ENCODE assay signal across 10 cellular contexts in the genomic region with DNA sequence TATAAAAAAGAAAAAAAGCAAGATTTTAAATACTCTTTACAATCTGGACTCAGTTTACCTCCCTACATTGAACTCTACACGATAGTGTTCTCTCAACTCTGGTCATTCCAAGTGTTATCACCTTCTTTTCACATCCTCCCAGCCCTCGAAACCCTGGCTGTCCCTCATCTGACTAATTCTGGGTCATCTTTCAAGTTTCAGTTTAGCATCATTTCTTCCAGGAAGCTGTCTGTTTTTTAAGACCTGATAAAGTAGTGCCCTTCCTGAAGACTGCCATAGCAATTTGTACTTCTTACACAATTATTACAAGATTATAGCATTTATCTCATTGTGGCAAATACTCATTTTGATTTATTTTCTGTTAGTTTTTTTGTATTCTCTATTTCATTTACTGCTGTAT. TPM values are rescaled to one million over a fixed set of nuclear protein-coding genes. Genes with fewer than 3 reads are reported as not detected.
DNase-seq lines count a peak whose midpoint lies in the region; ATAC-seq and TF ChIP-seq lines count a peak whose summit lies in the region.
"Had no signal": no experiment of that assay in that cellular context is flagged by ENCODE, and none has a peak within 500 bp of the region (broad histone marks: within the 10 kb centered on the region; RNA-seq: fewer than 3 reads in every experiment).

No MANE protein-coding gene starts in this region.

- no peak overlapping the region for H2BK120ac ChIP-seq in H9 (ENCODE audit: low read depth, low read length, poor library complexity, severe bottlenecking)

- no peak overlapping the region for H2AK5ac ChIP-seq in H9 (ENCODE audit: insufficient read length, low read length)

- no CpG with 5 or more reads among the region's 2 CpGs for WGBS in H9 (ENCODE audit: extremely low coverage, insufficient read length, low lambda C conversion rate)
- 82 to 86% methylated on average over 2 of the region's 2 CpGs for WGBS in aorta, 2 donors

- H2AFZ ChIP-seq in H9 (ENCODE audit: low read length) (no peak overlapping the region), SU-DHL-6 (ENCODE audit: low read depth, low read length, severe bottlenecking) (peak overlapping the region; percentile 83)

- H3K9me3 Mint-ChIP-seq in H9, result no peaks in the 10 kb centered on the region

- H4K20me1 ChIP-seq in H9 (ENCODE audit: control insufficient read depth, insufficient read depth, insufficient read length) (no peaks in the 10 kb centered on the region), SU-DHL-6 (ENCODE audit: low read depth, low read length) (no peaks in the 10 kb centered on the region)

- H3K4me3 ChIP-seq in SU-DHL-6 (ENCODE audit: insufficient read depth, low read length, poor library complexity, severe bottlenecking) (peak overlapping the region; percentile 78), fibroblast of the aortic adventitia (ENCODE audit: low read depth, low read length) (peak overlapping the region; percentile 9), skeletal muscle tissue (ENCODE audit: low read length in 3 of 3) (peak overlapping the region; percentile 95 to 99 (median 96)), aorta (ENCODE audit: low read length in 2 of 2) (no peak overlapping the region)

- H2BK20ac ChIP-seq in H9 (ENCODE audit: low read depth, low read length, poor library complexity, severe bottlenecking), result no peak overlapping the region

- H3K4me1 ChIP-seq in H9 (ENCODE audit: insufficient read depth, low read length), result no peaks in the 10 kb centered on the region
- peaks cover 5 to 11% (median 9%) of the 10 kb centered on the region in 3 donors for H3K4me1 ChIP-seq in skeletal muscle tissue (ENCODE audit: control insufficient read depth in 3 of 3, insufficient read depth in 3 of 3, low read length in 3 of 3)
- no peaks in the 10 kb centered on the region for H3K4me1 ChIP-seq in aorta (ENCODE audit: control insufficient read depth in 1 of 2, insufficient read depth in 2 of 2, low read length in 2 of 2)

- H3K18ac ChIP-seq in H9 (ENCODE audit: insufficient read length, low read depth, low read length), result no peak overlapping the region

- no peak overlapping the region for H2BK15ac ChIP-seq in H9 (ENCODE audit: low read depth, low read length)

- H3K4me1 Mint-ChIP-seq in H9, result peaks cover 7 to 9% of the 10 kb centered on the region in 2 experiments; a peak in 3 of 4 replicates

- H3K36me3 ChIP-seq in SU-DHL-6 (ENCODE audit: low read length), result no peaks in the 10 kb centered on the region
- H3K36me3 ChIP-seq in skeletal muscle tissue (ENCODE audit: control insufficient read depth in 3 of 3, insufficient read depth in 3 of 3, low read length in 3 of 3), result peaks cover 0 to 2% (median 0%) of the 10 kb centered on the region in 3 donors
- H3K36me3 ChIP-seq in aorta (ENCODE audit: control insufficient read depth in 1 of 2, insufficient read depth in 2 of 2, low read length in 1 of 2), result no peaks in the 10 kb centered on the region

- peaks cover 4% of the 10 kb centered on the region for H3K23me2 ChIP-seq in H9 (ENCODE audit: insufficient read length, low read depth, low read length, poor library complexity, severe bottlenecking)

- no peaks in the 10 kb centered on the region for H3F3A ChIP-seq in SU-DHL-6 (ENCODE audit: insufficient read depth)

- H3K9me3 ChIP-seq in H9 (ENCODE audit: control insufficient read depth, low read depth, low read length) (no peaks in the 10 kb centered on the region), SU-DHL-6 (ENCODE audit: insufficient read depth, low read length) (no peaks in the 10 kb centered on the region), skeletal muscle tissue (ENCODE audit: control insufficient read depth in 3 of 3, low read length in 3 of 3) (no peaks in the 10 kb centered on the region), aorta (ENCODE audit: control insufficient read depth, low read length) (no peaks in the 10 kb centered on the region)

- H3K27me3 ChIP-seq in H9 (ENCODE audit: insufficient read depth, low read length), result no peaks in the 10 kb centered on the region
- no peaks in the 10 kb centered on the region for H3K27me3 ChIP-seq in SU-DHL-6 (ENCODE audit: low read length)
- no peaks in the 10 kb centered on the region for H3K27me3 ChIP-seq in skeletal muscle tissue (ENCODE audit: control insufficient read depth in 3 of 3, insufficient read depth in 3 of 3, low read length in 3 of 3)
- H3K27me3 ChIP-seq in aorta (ENCODE audit: control insufficient read depth in 1 of 2, insufficient read depth in 2 of 2, low read length in 1 of 2), result no peaks in the 10 kb centered on the region

- no peak overlapping the region for H3K23ac ChIP-seq in H9 (ENCODE audit: insufficient read length, low read depth, low read length)

- H4K91ac ChIP-seq in H9 (ENCODE audit: insufficient read length, low read depth, low read length), result no peak overlapping the region

- no peaks in the 10 kb centered on the region; the same call in 1 of the 2 replicates for H3K27me3 Mint-ChIP-seq in H9 (ENCODE audit: low read depth)

- H3K27ac ChIP-seq in H9 (ENCODE audit: insufficient read length, low read depth, low read length), result no peak overlapping the region
- no peak overlapping the region for H3K27ac ChIP-seq in SU-DHL-6 (ENCODE audit: low read depth, low read length)
- H3K27ac ChIP-seq in skeletal muscle tissue (ENCODE audit: low read depth, low read length), result no peak overlapping the region
- no peak overlapping the region for H3K27ac ChIP-seq in aorta (ENCODE audit: low read depth in 1 of 2, low read length in 2 of 2)

- TF ChIP-seq CTCF in H9 (conservative IDR thresholded peaks at IDR 0.05) (no peak), SU-DHL-6 (IDR thresholded peaks at IDR 0.05; ENCODE audit: insufficient read depth, low read length, poor library complexity, severe bottlenecking) (no peak), fibroblast of the aortic adventitia (IDR thresholded peaks at IDR 0.05; ENCODE audit: insufficient read depth, low read length) (no peak)

- peak overlapping the region; percentile 98 to 99; a peak in 4 of 5 replicates for H3K4me3 Mint-ChIP-seq in H9

- DNase-seq in H9 (no peak), fibroblast of the aortic adventitia (ENCODE audit: low read depth) (peak; percentile 3), NK-92 (lab: John Stamatoyannopoulos, UW; ENCODE audit: unreplicated experiment) (no peak), OCI-M1 (lab: John Stamatoyannopoulos, UW) (no peak), aorta (no peak)
- DNase-seq: hypothalamus; NCI-H446; stimulated activated CD4-positive, alpha-beta T cell treated with anti-CD3 and anti-CD28 coated beads, Interleukin-2, amount 100 ng/mL, for 48 hours had no signal

- H3K14ac ChIP-seq in H9 (ENCODE audit: insufficient read depth, low read length), result no peak overlapping the region

- H3K27ac Mint-ChIP-seq in H9, result no peak overlapping the region

- no peak overlapping the region for H2BK5ac ChIP-seq in H9 (ENCODE audit: insufficient read length, low read length)

- H2BK12ac ChIP-seq in H9 (ENCODE audit: insufficient read length, low read depth, low read length), result no peak overlapping the region

- H3K9ac ChIP-seq in H9 (ENCODE audit: extremely low read depth, insufficient read length, low read length) (no peak overlapping the region), SU-DHL-6 (ENCODE audit: low read length) (peak overlapping the region; percentile 67), skeletal muscle tissue (ENCODE audit: low read depth in 1 of 3, low read length in 3 of 3) (peak overlapping the region; percentile 94 to 96 (median 95))

- H3K36me3 Mint-ChIP-seq in H9 (ENCODE audit: insufficient read depth in 1 of 3, low read depth in 3 of 3), result no peaks in the 10 kb centered on the region

- no peaks in the 10 kb centered on the region for H3K79me2 ChIP-seq in H9 (ENCODE audit: insufficient read depth, low read length)
- H3K79me2 ChIP-seq in SU-DHL-6 (ENCODE audit: insufficient read depth, low read length), result no peaks in the 10 kb centered on the region; the same call in 1 of the 2 replicates

- no peak overlapping the region for H4K8ac ChIP-seq in H9 (replicated peaks; ENCODE audit: insufficient read length, low read depth, low read length)

- H3K79me1 ChIP-seq in H9 (ENCODE audit: insufficient read depth, low read depth, low read length, poor library complexity, severe bottlenecking), result no peaks in the 10 kb centered on the region

- intact Hi-C loops in aorta (cut with DNase I), result loop anchor here in 1 of 2 donors (5.0 kb wide), 1 partner anchor 46 kb away; the partner anchor contains the start of gene TLCD4

- H3K9me2 ChIP-seq in SU-DHL-6 (replicated peaks; ENCODE audit: insufficient read depth, low read length), result no peaks in the 10 kb centered on the region

- H3K56ac ChIP-seq in H9 (ENCODE audit: insufficient read length, low read depth, low read length), result no peak overlapping the region

- no peak overlapping the region for H3K4ac ChIP-seq in H9 (ENCODE audit: low read depth, low read length)

- no peak overlapping the region for H3T11ph ChIP-seq in H9 (ENCODE audit: low read length)

- H4K5ac ChIP-seq in H9 (ENCODE audit: insufficient read length, low read depth, low read length), result no peak overlapping the region

- ATAC-seq in aorta (ENCODE audit: low FRiP score), result no peak

- no peak overlapping the region for H3K4me2 ChIP-seq in H9 (ENCODE audit: insufficient read depth, insufficient read length, low read length)
- peak overlapping the region; percentile 79 for H3K4me2 ChIP-seq in SU-DHL-6 (ENCODE audit: low read depth, low read length, poor library complexity, severe bottlenecking)

RNA-seq across cellular contexts. Expression of gene ALG14, which starts 1.2 kb away (rescaled TPM):
- total RNA-seq in H9 (2021) (2.5 and 2.7 TPM in 2 replicates), fibroblast of the aortic adventitia (ENCODE audit: low replicate concordance) (1.2 and 2.4 TPM in 2 replicates), skeletal muscle tissue (1.0 TPM), aorta (1 to 10 TPM; 2.8 to 3.2 TPM)
- under 1 TPM; 0.50 to 0.79 TPM for polyA plus RNA-seq in aorta

RNA-seq across cellular contexts. Expression of gene TLCD4, which starts 45.6 kb away (rescaled TPM):
- total RNA-seq in H9 (2021) (1.8 and 2.0 TPM in 2 replicates), fibroblast of the aortic adventitia (ENCODE audit: low replicate concordance) (0.25 and 0.36 TPM in 2 replicates), skeletal muscle tissue (17.7 TPM), aorta (10 to 100 TPM in 1 of 2 donors, 1 to 10 TPM in 1; 9.3 to 17.3 TPM)
- polyA plus RNA-seq in aorta, result 1 to 10 TPM; 2.7 to 5.5 TPM

Comparison
In these comparisons a context has a peak if more than half of its experiments do, and no peak if none do; other contexts are left out.
1. H3K4me3 ChIP-seq: peak in SU-DHL-6 (single experiment), fibroblast of the aortic adventitia (single experiment) and skeletal muscle tissue (3 of 3); none in aorta (0 of 2).